ENCODE assay signal across 8 cellular contexts in the genomic region with DNA sequence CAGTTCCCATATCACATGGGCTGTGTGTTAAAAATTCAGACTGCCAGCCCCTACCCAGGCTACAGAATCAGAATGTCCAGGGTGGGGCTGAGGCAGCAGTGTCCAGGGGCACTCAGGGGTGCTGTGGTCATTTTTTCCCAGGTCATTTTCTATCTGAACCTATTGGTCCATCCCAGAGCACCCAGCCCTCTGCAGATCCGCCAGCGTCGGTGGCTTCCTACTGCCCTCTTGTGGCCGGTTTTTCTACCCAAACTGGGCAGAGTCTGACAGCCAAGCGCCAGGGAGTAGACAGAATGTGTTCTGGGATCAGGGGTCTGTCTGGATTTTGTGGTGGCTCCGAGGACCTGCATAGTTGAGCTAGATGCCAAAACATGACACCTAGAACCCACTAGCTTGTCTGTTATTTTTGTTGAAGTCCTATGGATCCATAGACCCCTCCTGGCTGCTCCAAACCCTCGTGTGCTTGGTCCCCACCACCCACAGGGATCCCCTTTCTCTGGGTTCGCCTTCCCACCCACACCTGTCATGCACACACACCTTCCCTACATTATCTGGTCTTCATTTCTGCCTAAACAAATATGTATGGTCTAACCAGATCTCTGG. TPM values are rescaled to one million over a fixed set of nuclear protein-coding genes. Genes with fewer than 3 reads are reported as not detected.
A peak's percentile ranks its signal among the peaks of the same experiment; 100 is the strongest.
DNase-seq lines count a peak whose midpoint lies in the region; ATAC-seq lines count a peak whose summit lies in the region.

No MANE protein-coding gene starts in this region.

- ATAC-seq in HG02571 (IDR thresholded peaks at IDR 0.05; ENCODE audit: unreplicated experiment): peak; percentile 40
- ATAC-seq in GM19395 (IDR thresholded peaks at IDR 0.05; ENCODE audit: unreplicated experiment): no peak

- peak; percentile 79 for DNase-seq in D341Med (ENCODE audit: low spot score)
- peak; percentile 48 for DNase-seq in NCI-H510A treated with DMSO at 0.1 percent for 48 hours (lab: John Stamatoyannopoulos, UW)
- DNase-seq in activated CD4-positive, alpha-beta T cell treated with anti-CD3 and anti-CD28 coated beads, Interleukin-2, amount 50 U/mL, for 24 hours (ENCODE audit: low read depth in 1 of 2, low spot score in 1 of 2): peak; percentile 41 to 54
- peak; percentile 50 to 70 for DNase-seq in dermis microvascular lymphatic vessel endothelial cell (ENCODE audit: low read depth in 2 of 2)
- peak; percentile 72 for DNase-seq in medulla oblongata (ENCODE audit: extremely low spot score)
- DNase-seq in stimulated activated CD8-positive, alpha-beta memory T cell treated with anti-CD3 and anti-CD28 coated beads, Interleukin-15, amount 100 ng/mL, for 1 hour (ENCODE audit: low read depth): peak; percentile 39

RNA-seq across cellular contexts. Expression of a gene that starts 34.1 kb away (rescaled TPM):
- 1.3 and 2.3 TPM in 2 replicates for total RNA-seq in dermis microvascular lymphatic vessel endothelial cell
